22 cellular contexts compared by ENCODE assay signal in the genomic region with DNA sequence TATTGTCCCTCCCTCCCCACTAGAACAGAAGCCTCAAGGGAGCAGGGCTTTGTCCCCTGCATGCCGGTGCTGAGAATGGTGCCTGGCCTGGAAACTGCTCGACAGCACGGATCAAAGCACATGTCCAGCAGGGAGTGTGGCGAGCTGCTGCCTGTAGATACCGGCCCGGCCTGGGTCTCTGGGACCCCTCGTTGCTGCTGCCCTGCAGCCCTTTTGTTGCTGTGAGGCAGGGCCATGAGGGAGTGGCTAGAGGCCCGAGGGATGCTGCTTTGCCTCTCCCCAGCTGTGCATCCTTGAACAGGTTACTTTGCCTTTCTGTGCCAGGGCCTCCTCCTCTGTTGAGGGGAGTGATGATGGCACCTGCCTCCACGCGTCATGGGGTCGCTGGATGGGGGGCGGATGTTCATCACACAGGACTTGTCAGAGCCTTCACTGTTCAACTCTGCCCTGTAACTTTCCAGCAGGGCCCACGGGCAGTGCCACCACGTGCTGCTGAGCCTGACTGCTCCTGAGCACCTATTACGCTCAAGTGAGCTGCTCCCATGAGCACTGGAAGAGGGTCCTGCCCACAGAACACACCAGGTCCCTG. TPM values are rescaled to one million over a fixed set of nuclear protein-coding genes. Genes with fewer than 3 reads are reported as not detected.
DNase-seq lines count a peak whose midpoint lies in the region; ATAC-seq, FAIRE-seq and TF ChIP-seq lines count a peak whose summit lies in the region.
"Had no signal": no experiment of that assay in that cellular context is flagged by ENCODE, and none has a peak within 500 bp of the region (broad histone marks: within the 10 kb centered on the region; RNA-seq: fewer than 3 reads in every experiment).

No MANE protein-coding gene starts in this region.

- H3K27me3 ChIP-seq in HepG2 (ENCODE audit: control insufficient read depth in 1 of 2, insufficient read depth in 2 of 2, low read length in 2 of 2), result peaks cover 0 to 6% of the 10 kb centered on the region in 2 experiments; a peak in 1 of 5 replicates
- no peaks in the 10 kb centered on the region for H3K27me3 ChIP-seq in right lobe of liver
- peaks cover 0 to 7% (median 0%) of the 10 kb centered on the region in 3 experiments for H3K27me3 ChIP-seq in neuronal stem cell (ENCODE audit: control insufficient read depth in 3 of 3, insufficient read depth in 3 of 3, low read depth in 1 of 3, low read length in 3 of 3)

- H3K4me3 ChIP-seq in HepG2 (replicated peaks in 1 of 3; ENCODE audit: insufficient read depth in 1 of 3, low read depth in 2 of 3, low read length in 3 of 3), result no peak overlapping the region
- no peak overlapping the region for H3K4me3 ChIP-seq in right lobe of liver
- no peak overlapping the region for H3K4me3 ChIP-seq in neuronal stem cell (ENCODE audit: low read length in 2 of 2)
- H3K4me3 ChIP-seq: GM23248 had no signal

- H3K4ac ChIP-seq in neuronal stem cell (ENCODE audit: low read length), result peak overlapping the region; percentile 69

- H2AFZ ChIP-seq in HepG2 (ENCODE audit: low read length) (no peak overlapping the region), neuronal stem cell (ENCODE audit: low read length) (no peak overlapping the region)
- H2AFZ ChIP-seq: GM23248 had no signal

- in situ Hi-C loops in HepG2 (cut with HindIII; ENCODE audit: extremely low pct_ligation_motif_present, low pct_unique_long_range_greater_than_20kb), result no loop called here

- H3K9me3 ChIP-seq in HepG2 (ENCODE audit: low read length) (no peaks in the 10 kb centered on the region), right lobe of liver (no peaks in the 10 kb centered on the region), T-helper 17 cell (ENCODE audit: control insufficient read depth, low read length, poor library complexity, severe bottlenecking) (no peaks in the 10 kb centered on the region), neuronal stem cell (replicated peaks in 1 of 2; ENCODE audit: control insufficient read depth in 2 of 2, insufficient read depth in 1 of 2, low read depth in 1 of 2, low read length in 2 of 2) (no peaks in the 10 kb centered on the region)

- POLR2A ChIA-PET in HepG2 (lab: Yijun Ruan, JAX), result no interaction called here

- H3K4me1 ChIP-seq in HepG2 (ENCODE audit: insufficient read depth, low read length), result no peaks in the 10 kb centered on the region
- H3K4me1 ChIP-seq in right lobe of liver, result no peaks in the 10 kb centered on the region
- peaks cover 2 to 14% of the 10 kb centered on the region in 2 donors for H3K4me1 ChIP-seq in neuronal stem cell (ENCODE audit: control insufficient read depth in 2 of 2, insufficient read depth in 1 of 2, low read depth in 1 of 2, low read length in 2 of 2)

- H4K8ac ChIP-seq in neuronal stem cell (ENCODE audit: low read depth, low read length), result no peak overlapping the region

- no peaks in the 10 kb centered on the region for H3K79me2 ChIP-seq in HepG2 (ENCODE audit: insufficient read depth, low read length)

- H3K18ac ChIP-seq in neuronal stem cell (ENCODE audit: low read length), result peak overlapping the region; percentile 92

- H4K20me1 ChIP-seq in HepG2 (ENCODE audit: insufficient read depth, low read length), result no peaks in the 10 kb centered on the region

- no peak overlapping the region for H2BK15ac ChIP-seq in neuronal stem cell (ENCODE audit: low read length)

- H3K27ac ChIP-seq in HepG2 (ENCODE audit: extremely low read length, insufficient read depth, low read length) (no peak overlapping the region), right lobe of liver (no peak overlapping the region), neuronal stem cell (replicated peaks; ENCODE audit: low read length) (no peak overlapping the region)
- H3K27ac ChIP-seq: GM23248 had no signal

- peak overlapping the region; percentile 56 for H2BK120ac ChIP-seq in neuronal stem cell (ENCODE audit: low read depth, low read length)

- H3K36me3 ChIP-seq in HepG2 (replicated peaks in 1 of 2; ENCODE audit: control insufficient read depth in 1 of 2, insufficient read depth in 2 of 2, low read length in 2 of 2) (no peaks in the 10 kb centered on the region), right lobe of liver (no peaks in the 10 kb centered on the region), neuronal stem cell (replicated peaks in 1 of 2; ENCODE audit: control insufficient read depth in 2 of 2, insufficient read depth in 2 of 2, low read length in 2 of 2) (no peaks in the 10 kb centered on the region)

- CTCF ChIA-PET in HepG2 (lab: Yijun Ruan, JAX; ENCODE audit: low intra/inter-chr PET ratio, low total read pairs), result no interaction called here

- H2BK12ac ChIP-seq in neuronal stem cell (ENCODE audit: low read length), result peak overlapping the region; percentile 3

- TF ChIP-seq RAD21 in HepG2 (CRISPR knock-in tag; IDR thresholded peaks at IDR 0.05), result no peak

- peaks cover 2% of the 10 kb centered on the region for H3K4me1 Mint-ChIP-seq in T-helper 17 cell
- peaks cover 2% of the 10 kb centered on the region for H3K4me1 Mint-ChIP-seq in memory B cell
- H3K4me1 Mint-ChIP-seq: CD4-positive, alpha-beta memory T cell had no signal

- WGBS in HepG2 (ENCODE audit: low lambda C conversion rate), result 46% methylated on average over 11 of the region's 15 CpGs
- WGBS in right lobe of liver (ENCODE audit: insufficient coverage, low coverage, low lambda C conversion rate, missing lambda C conversion rate), result 79% methylated on average over 4 of the region's 15 CpGs
- no CpG with 5 or more reads among the region's 15 CpGs for WGBS in neuronal stem cell (ENCODE audit: extremely low coverage in 2 of 2, insufficient read length in 2 of 2, insufficient replicate concordance in 1 of 2), 2 donors

- H3K9me3 Mint-ChIP-seq in memory B cell, result no peaks in the 10 kb centered on the region
- H3K9me3 Mint-ChIP-seq: CD4-positive, alpha-beta memory T cell; H9; HFFc6 had no signal

- TF ChIP-seq EP300 in HepG2 (IDR thresholded peaks at IDR 0.05; ENCODE audit: low read depth in 2 of 2, low read length in 2 of 2) (no peak), HepG2 (CRISPR knock-in tag; IDR thresholded peaks at IDR 0.05; ENCODE audit: borderline replicate concordance) (no peak)

- no TSS peak for BruUV-seq in HepG2 (replicated peaks; lab: Mats Ljungman, UMichigan)

- H3K79me1 ChIP-seq in neuronal stem cell (ENCODE audit: low read depth, low read length), result no peaks in the 10 kb centered on the region

- FAIRE-seq in HepG2 (lab: Jason Lieb, UNC), result no peak
- FAIRE-seq: G401.6, GM12892 had no signal

- TF ChIP-seq POLR2A in HepG2 (IDR thresholded peaks at IDR 0.05; ENCODE audit: insufficient read depth in 1 of 2, low read depth in 2 of 2, low read length in 2 of 2) (no peak), right lobe of liver (IDR thresholded peaks at IDR 0.05) (no peak)

- TF ChIP-seq CTCF in HepG2 (CRISPR knock-in tag; IDR thresholded peaks at IDR 0.05), result no peak
- no peak for TF ChIP-seq CTCF in right lobe of liver (IDR thresholded peaks at IDR 0.05)

- ATAC-seq in HepG2 (no peak), right lobe of liver (no peak), T-helper 17 cell (no peak), memory B cell (ENCODE audit: low read depth) (no peak)
- ATAC-seq: HCT116 had no signal

- intact Hi-C loops in HepG2 (cut with micrococcal nuclease; ENCODE audit: unreplicated experiment) (no loop called here), right lobe of liver (cut with DNase I) (no loop called here)

- H3K9ac ChIP-seq in HepG2 (ENCODE audit: insufficient read depth, low read depth, low read length) (no peak overlapping the region), neuronal stem cell (ENCODE audit: low read depth, low read length, poor library complexity) (no peak overlapping the region)
- H3K9ac ChIP-seq: GM23248 had no signal

- H3K27me3 Mint-ChIP-seq in T-helper 17 cell (no peaks in the 10 kb centered on the region), memory B cell (no peaks in the 10 kb centered on the region)
- H3K27me3 Mint-ChIP-seq: CD4-positive, alpha-beta memory T cell had no signal

- H2AK5ac ChIP-seq in neuronal stem cell (ENCODE audit: low read depth, low read length), result peak overlapping the region; percentile 63

- H3K4me3 Mint-ChIP-seq in T-helper 17 cell (no peak overlapping the region), memory B cell (no peak overlapping the region)
- H3K4me3 Mint-ChIP-seq: CD4-positive, alpha-beta memory T cell; H9; HFFc6 had no signal

- no peak overlapping the region for H2BK5ac ChIP-seq in neuronal stem cell (ENCODE audit: low read length)

- no peak overlapping the region for H4K91ac ChIP-seq in neuronal stem cell (ENCODE audit: low read depth, low read length, poor library complexity)

- H3K23ac ChIP-seq in neuronal stem cell (ENCODE audit: low read depth, low read length, poor library complexity), result peak overlapping the region; percentile 37

- H3K4me2 ChIP-seq in HepG2 (ENCODE audit: low read depth, low read length) (no peak overlapping the region), neuronal stem cell (ENCODE audit: insufficient read depth, low read length, poor library complexity, severe bottlenecking) (no peak overlapping the region)

- H3K14ac ChIP-seq in neuronal stem cell (ENCODE audit: low read length), result no peak overlapping the region

- H3K36me3 Mint-ChIP-seq in T-helper 17 cell (ENCODE audit: low read depth) (no peaks in the 10 kb centered on the region), memory B cell (peaks cover 10% of the 10 kb centered on the region)

- DNase-seq in HepG2 (ENCODE audit: low spot score) (no peak), right lobe of liver (no peak), T-helper 17 cell (no peak), memory B cell (ENCODE audit: low spot score in 2 of 2) (no peak), neuronal stem cell (ENCODE audit: low spot score) (no peak), NCI-H1092 (lab: John Stamatoyannopoulos, UW) (no peak), retina (no peak)
- no peak for DNase-seq in activated CD8-positive, alpha-beta memory T cell treated with anti-CD3 and anti-CD28 coated beads, Interleukin-2, amount 50 U/mL, for 48 hours
- DNase-seq: C1 segment of cervical spinal cord; Calu3; CD4-positive, alpha-beta memory T cell; COR-L47; DMS53; DND-41; GM23248; H9; HFFc6 had no signal

- H3K27ac Mint-ChIP-seq in T-helper 17 cell (peak overlapping the region; percentile 56), memory B cell (peak overlapping the region; percentile 32)
- H3K27ac Mint-ChIP-seq: CD4-positive, alpha-beta memory T cell; HFFc6 had no signal

RNA-seq across cellular contexts. Expression of a gene that starts 15.3 kb away (rescaled TPM):
- total RNA-seq in HepG2 (2016; rRNA removed; fragmentation: Illumina TruSeq; extraction: Trizol) (not detected in 2 replicates), right lobe of liver (10 to 100 TPM in 2 of 6 experiments, 1 to 10 TPM in 4; 3.7 to 10.8 (median 7.9) TPM), T-helper 17 cell (10 to 100 TPM; 89.1 to 94.7 TPM)
- not detected in 2 replicates for total RNA-seq in HepG2 (2016; cell fraction: cytosol; rRNA removed; fragmentation: Illumina TruSeq; extraction: Trizol; ENCODE audit: low read depth)
- not detected in 2 replicates for total RNA-seq in HepG2 (2016; cell fraction: insoluble cytoplasmic fraction; rRNA removed; fragmentation: Illumina TruSeq; extraction: Trizol)
- total RNA-seq in HepG2 (2016; cell fraction: membrane; rRNA removed; fragmentation: Illumina TruSeq; extraction: Trizol), result not detected in 2 replicates
- total RNA-seq in HepG2 (2016; cell fraction: nucleus; rRNA removed; fragmentation: Illumina TruSeq; extraction: Trizol), result not detected in 2 replicates
- polyA plus RNA-seq in HepG2 (2011; rRNA removed), result not detected in 2 replicates
- not detected in 2 replicates for polyA plus RNA-seq in HepG2 (2011; cell fraction: cytosol; rRNA removed)
- polyA plus RNA-seq in HepG2 (2011; cell fraction: nucleus; rRNA removed), result 0.02 TPM in 1 of 2 replicates, not detected in the other
- polyA plus RNA-seq in HepG2 (2012), result not detected in 2 replicates
- not detected in 2 replicates for polyA plus RNA-seq in HepG2 (2016; cell fraction: cytosol; fragmentation: Illumina TruSeq; extraction: Trizol; ENCODE audit: low read depth)
- not detected in 2 replicates for polyA plus RNA-seq in HepG2 (2016; cell fraction: insoluble cytoplasmic fraction; fragmentation: Illumina TruSeq; extraction: Trizol; ENCODE audit: low read depth)
- polyA plus RNA-seq in HepG2 (2016; cell fraction: membrane; fragmentation: Illumina TruSeq; extraction: Trizol; ENCODE audit: low read depth), result not detected in 2 replicates
- polyA plus RNA-seq in HepG2 (2016; cell fraction: nucleus; fragmentation: Illumina TruSeq; extraction: Trizol; ENCODE audit: insufficient read depth, low read depth), result not detected in 2 replicates
- not detected in 2 replicates for polyA minus RNA-seq in HepG2 (2011; rRNA and poly(A)+ RNA removed; ENCODE audit: low replicate concordance)
- polyA minus RNA-seq in HepG2 (2011; cell fraction: cytosol; rRNA and poly(A)+ RNA removed), result not detected in 2 replicates
- polyA minus RNA-seq in HepG2 (2011; cell fraction: nucleus; rRNA and poly(A)+ RNA removed), result not detected in 2 replicates
- polyA plus RNA-seq in neuronal stem cell (2013, experiment 1 of 2), result 0.18 TPM
- 0.06 TPM for polyA plus RNA-seq in neuronal stem cell (2013, experiment 2 of 2)
- total RNA-seq: A172, Calu3, GM23248, HFFc6 had no signal
- polyA plus RNA-seq: BJ, GM23248 had no signal

Comparison
In these comparisons a context has a peak if more than half of its experiments do, and no peak if none do; other contexts are left out.
1. RNA of a gene that starts 15.3 kb away (total RNA-seq): 89.1 to 94.7 TPM in T-helper 17 cell; 3.7 to 10.8 TPM in right lobe of liver and not detected in HepG2; every median in the first group is over 4 times any median in the second.